ENCODE assay signal across 10 cellular contexts in the genomic region with DNA sequence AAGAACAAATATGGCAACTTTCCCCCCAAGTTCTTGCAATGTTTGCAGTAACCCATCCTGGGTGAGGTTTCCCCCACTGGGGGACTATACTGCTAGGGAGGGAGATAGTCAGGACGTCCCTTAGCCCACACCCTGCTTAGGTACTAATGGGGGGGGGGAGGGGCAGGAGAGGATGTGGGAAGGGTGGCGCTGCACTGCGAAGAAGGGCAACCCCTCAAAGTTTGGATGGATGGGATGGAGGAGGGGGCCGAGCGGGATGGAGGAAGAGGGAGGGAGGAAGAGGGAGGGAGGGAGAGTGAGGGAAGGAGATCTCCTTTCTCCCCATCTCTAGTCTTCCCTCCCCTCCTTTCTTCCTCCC.
A peak's percentile ranks its signal among the peaks of the same experiment; 100 is the strongest.
DNase-seq lines count a peak whose midpoint lies in the region; ATAC-seq and TF ChIP-seq lines count a peak whose summit lies in the region.
"Had no signal": no experiment of that assay in that cellular context is flagged by ENCODE, and none has a peak within 500 bp of the region (broad histone marks: within the 10 kb centered on the region; RNA-seq: fewer than 3 reads in every experiment).

No MANE protein-coding gene starts in this region.

- CTCF ChIA-PET in naive thymus-derived CD4-positive, alpha-beta T cell (lab: Charles Lee), result no interaction called here

- DNase-seq in AG10803 (ENCODE audit: low read depth) (no peak), cardiac fibroblast (ENCODE audit: low read depth in 2 of 2) (no peak), hippocampal formation (lab: John Stamatoyannopoulos, UW) (no peak)
- DNase-seq in naive thymus-derived CD4-positive, alpha-beta T cell, result no peak
- DNase-seq: colonic mucosa, RPMI8226 had no signal

- no peak for ATAC-seq in naive thymus-derived CD4-positive, alpha-beta T cell
- no peak for ATAC-seq in GM18870 (IDR thresholded peaks at IDR 0.05; ENCODE audit: unreplicated experiment)
- ATAC-seq in HG02763 (IDR thresholded peaks at IDR 0.05; ENCODE audit: unreplicated experiment), result no peak
- no peak for ATAC-seq in HG02798 (IDR thresholded peaks at IDR 0.05; ENCODE audit: poor library complexity, unreplicated experiment)

- H3K4me3 ChIP-seq in AG10803 (ENCODE audit: low read length), result peak overlapping the region; percentile 65
- H3K4me3 ChIP-seq in HUES48 (ENCODE audit: low read depth, low read length), result peak overlapping the region; percentile 77
- peak overlapping the region; percentile 49 to 53 for H3K4me3 ChIP-seq in cardiac fibroblast (replicated peaks in 1 of 2; ENCODE audit: low read depth in 2 of 2, low read length in 2 of 2)
- H3K4me3 ChIP-seq in naive thymus-derived CD4-positive, alpha-beta T cell (ENCODE audit: low read length), result peak overlapping the region; percentile 37

- peaks cover 20 to 52% (median 47%) of the 10 kb centered on the region in 7 donors for H3K4me1 Mint-ChIP-seq in naive thymus-derived CD4-positive, alpha-beta T cell

- TF ChIP-seq CTCF in AG10803 (conservative IDR thresholded peaks at IDR 0.05; ENCODE audit: low read length) (no peak), cardiac fibroblast (IDR thresholded peaks at IDR 0.05; ENCODE audit: low read depth, low read length) (no peak)

- H3K27me3 ChIP-seq in HUES48 (ENCODE audit: control insufficient read depth, insufficient read depth, low read length), result peaks cover 98% of the 10 kb centered on the region
- peaks cover 14 to 40% of the 10 kb centered on the region in 2 donors for H3K27me3 ChIP-seq in naive thymus-derived CD4-positive, alpha-beta T cell (ENCODE audit: control insufficient read depth in 2 of 2, insufficient read depth in 2 of 2, low read length in 2 of 2)

- H3K4me1 ChIP-seq in HUES48 (ENCODE audit: control insufficient read depth, insufficient read depth, low read length), result peaks cover 44% of the 10 kb centered on the region
- peaks cover 2 to 12% of the 10 kb centered on the region in 2 donors for H3K4me1 ChIP-seq in naive thymus-derived CD4-positive, alpha-beta T cell (ENCODE audit: control insufficient read depth in 2 of 2, insufficient read depth in 2 of 2, low read length in 2 of 2)
- H3K4me1 ChIP-seq: colonic mucosa had no signal

- H3K36me3 ChIP-seq in HUES48 (ENCODE audit: control insufficient read depth, insufficient read depth, low read length), result no peaks in the 10 kb centered on the region
- no peaks in the 10 kb centered on the region for H3K36me3 ChIP-seq in naive thymus-derived CD4-positive, alpha-beta T cell (ENCODE audit: control insufficient read depth in 2 of 3, insufficient read depth in 3 of 3, low read length in 3 of 3)
- H3K36me3 ChIP-seq: colonic mucosa had no signal

- intact Hi-C loops in naive thymus-derived CD4-positive, alpha-beta T cell (cut with micrococcal nuclease), result loop anchor here in 1 of 2 donors (5.0 kb wide), 1 partner anchor 732 kb away; the partner anchor contains the start of gene ALX4

- no peak overlapping the region for H3K27ac ChIP-seq in HUES48 (ENCODE audit: low read depth, low read length)
- H3K27ac ChIP-seq in naive thymus-derived CD4-positive, alpha-beta T cell (ENCODE audit: low read depth, low read length), result no peak overlapping the region
- H3K27ac ChIP-seq: colonic mucosa had no signal

- peak overlapping the region; percentile 53 to 93 (median 84) for H3K4me3 Mint-ChIP-seq in naive thymus-derived CD4-positive, alpha-beta T cell

- H3K9me3 Mint-ChIP-seq in naive thymus-derived CD4-positive, alpha-beta T cell, result peaks cover 0 to 9% (median 0%) of the 10 kb centered on the region in 11 donors

- no peak overlapping the region for H3K9ac ChIP-seq in HUES48 (ENCODE audit: low read depth, low read length)

- POLR2A ChIA-PET in naive thymus-derived CD4-positive, alpha-beta T cell (lab: Charles Lee), result no interaction called here

- H3K9me3 ChIP-seq in HUES48 (ENCODE audit: control insufficient read depth, insufficient read depth, low read length), result no peaks in the 10 kb centered on the region
- H3K9me3 ChIP-seq in naive thymus-derived CD4-positive, alpha-beta T cell (ENCODE audit: control insufficient read depth in 2 of 3, low read length in 3 of 3), result no peaks in the 10 kb centered on the region
- H3K9me3 ChIP-seq: colonic mucosa had no signal

- peak overlapping the region in 1 of 9 donors; percentile 42 for H3K27ac Mint-ChIP-seq in naive thymus-derived CD4-positive, alpha-beta T cell

- H3K27me3 Mint-ChIP-seq in naive thymus-derived CD4-positive, alpha-beta T cell, result peaks cover 80 to 95% (median 84%) of the 10 kb centered on the region in 5 donors

- peaks cover 0 to 8% (median 0%) of the 10 kb centered on the region in 5 donors for H3K36me3 Mint-ChIP-seq in naive thymus-derived CD4-positive, alpha-beta T cell
